Comparison of ENCODE assay signal across 14 cellular contexts in genomic region chr6:44057238-44057930, GRCh38.
DNase-seq lines count a peak whose midpoint lies in the region; ATAC-seq, FAIRE-seq and TF ChIP-seq lines count a peak whose summit lies in the region.
"Had no signal": no experiment of that assay in that cellular context is flagged by ENCODE, and none has a peak within 500 bp of the region (broad histone marks: within the 10 kb centered on the region; RNA-seq: fewer than 3 reads in every experiment).

No MANE protein-coding gene starts in this region.

- POLR2A ChIA-PET in A549 (lab: Yijun Ruan, JAX) (interaction anchor here (1.4 to 2.1 kb wide), 2 partner anchors 15 to 287 kb away, joined by 8 to 10 read pairs; partner anchors contain the start of gene VEGFA), PC-3 (lab: Charles Lee; ENCODE audit: unreplicated experiment) (interaction anchor here (0.6 kb wide), 1 partner anchor 287 kb away, joined by 3 read pairs; no protein-coding TSS in a partner anchor), endothelial cell of umbilical vein (lab: Charles Lee) (no interaction called here)

- H2BK5ac ChIP-seq in neuronal stem cell (ENCODE audit: low read length), result peak overlapping the region; percentile 34

- H3K27me3 ChIP-seq in PC-3 (ENCODE audit: low read length), result no peaks in the 10 kb centered on the region
- no peaks in the 10 kb centered on the region for H3K27me3 ChIP-seq in endothelial cell of umbilical vein (ENCODE audit: control insufficient read depth in 2 of 2, insufficient read depth in 2 of 2, low read length in 2 of 2)
- peaks cover 0 to 2% (median 0%) of the 10 kb centered on the region in 3 experiments for H3K27me3 ChIP-seq in neuronal stem cell (ENCODE audit: control insufficient read depth in 3 of 3, insufficient read depth in 3 of 3, low read depth in 1 of 3, low read length in 3 of 3)
- H3K27me3 ChIP-seq: BE2C had no signal

- ATAC-seq in A549 (0 out of 6 replicates have a peak, but pooled peaks of 1 of the 2 experiments have one; percentile 5), PC-3 (no peak), GM18907 (IDR thresholded peaks at IDR 0.05; ENCODE audit: unreplicated experiment) (no peak)
- ATAC-seq: stimulated activated effector memory CD8-positive, alpha-beta T cell treated with anti-CD3 and anti-CD28 coated beads, Interleukin-12 subunit alpha, Interleukin-12 subunit beta, amount 100 ng/mL, for 72 hours had no signal

- no peak overlapping the region for H2AFZ ChIP-seq in PC-3 (ENCODE audit: low read length)
- H2AFZ ChIP-seq in endothelial cell of umbilical vein (ENCODE audit: low read depth, low read length), result peak overlapping the region; percentile 8
- H2AFZ ChIP-seq in neuronal stem cell (ENCODE audit: low read length), result no peak overlapping the region

- H3K9ac ChIP-seq in PC-3 (ENCODE audit: low read length), result peak overlapping the region; percentile 72
- H3K9ac ChIP-seq in endothelial cell of umbilical vein (replicated peaks; ENCODE audit: extremely low read depth, insufficient read depth, low read length), result no peak overlapping the region
- H3K9ac ChIP-seq in neuronal stem cell (ENCODE audit: low read depth, low read length, poor library complexity), result no peak overlapping the region

- BruUV-seq in PC-3 (replicated peaks; lab: Mats Ljungman, UMichigan), result no TSS peak
- BruUV-seq in endothelial cell of umbilical vein (replicated peaks; lab: Mats Ljungman, UMichigan), result no TSS peak

- no peak overlapping the region for H4K91ac ChIP-seq in neuronal stem cell (ENCODE audit: low read depth, low read length, poor library complexity)

- dilution Hi-C loops in endothelial cell of umbilical vein (cut with MboI; ENCODE audit: extremely low pct_ligation_motif_present, low sequenced_read_pairs), result no loop called here

- H4K20me1 ChIP-seq in PC-3 (ENCODE audit: low read length) (no peaks in the 10 kb centered on the region), endothelial cell of umbilical vein (replicated peaks; ENCODE audit: control insufficient read depth, extremely low read depth, insufficient read depth, low read length) (no peaks in the 10 kb centered on the region)

- H3K36me3 ChIP-seq in PC-3 (ENCODE audit: low read depth, low read length) (no peaks in the 10 kb centered on the region), endothelial cell of umbilical vein (ENCODE audit: control insufficient read depth in 2 of 2, extremely low read depth in 1 of 2, insufficient read depth in 2 of 2, low read length in 2 of 2) (no peaks in the 10 kb centered on the region), neuronal stem cell (replicated peaks in 1 of 2; ENCODE audit: control insufficient read depth in 2 of 2, insufficient read depth in 2 of 2, low read length in 2 of 2) (no peaks in the 10 kb centered on the region)
- H3K36me3 ChIP-seq: BE2C had no signal

- peak overlapping the region; percentile 73 for H3K4me2 ChIP-seq in A549
- no peak overlapping the region for H3K4me2 ChIP-seq in PC-3 (ENCODE audit: low read length)
- no peak overlapping the region for H3K4me2 ChIP-seq in endothelial cell of umbilical vein (ENCODE audit: insufficient read depth, low read length)
- no peak overlapping the region for H3K4me2 ChIP-seq in neuronal stem cell (ENCODE audit: insufficient read depth, low read length, poor library complexity, severe bottlenecking)

- H3K79me2 ChIP-seq in PC-3 (ENCODE audit: low read length) (no peaks in the 10 kb centered on the region), endothelial cell of umbilical vein (ENCODE audit: control insufficient read depth, insufficient read depth, low read length) (no peaks in the 10 kb centered on the region)

- no peak overlapping the region for H2BK120ac ChIP-seq in neuronal stem cell (ENCODE audit: low read depth, low read length)

- H2AK5ac ChIP-seq in neuronal stem cell (ENCODE audit: low read depth, low read length), result peak overlapping the region; percentile 34

- WGBS in A549 (ENCODE audit: missing lambda C conversion rate), result 76% methylated on average over 4 of the region's 4 CpGs
- WGBS in neuronal stem cell (ENCODE audit: extremely low coverage in 2 of 2, insufficient read length in 2 of 2, insufficient replicate concordance in 1 of 2), 2 donors, result no CpG with 5 or more reads among the region's 4 CpGs

- no peak overlapping the region for H2BK12ac ChIP-seq in neuronal stem cell (ENCODE audit: low read length)

- TF ChIP-seq POLR2A in A549 (IDR thresholded peaks at IDR 0.05; ENCODE audit: low read length), result no peak
- TF ChIP-seq POLR2A in endothelial cell of umbilical vein (IDR thresholded peaks at IDR 0.05; ENCODE audit: low read depth, low read length), result no peak

- H4K8ac ChIP-seq in neuronal stem cell (ENCODE audit: low read depth, low read length), result no peak overlapping the region

- no peak for TF ChIP-seq EP300 in A549 (IDR thresholded peaks at IDR 0.05)

- no peaks in the 10 kb centered on the region for H3K79me1 ChIP-seq in neuronal stem cell (ENCODE audit: low read depth, low read length)

- no peak overlapping the region for H3K4ac ChIP-seq in neuronal stem cell (ENCODE audit: low read length)

- intact Hi-C loops in PC-3 (cut with micrococcal nuclease) (loop anchor here (5.0 kb wide), 1 partner anchor 85 kb away; no protein-coding TSS in a partner anchor), endothelial cell of umbilical vein (cut with micrococcal nuclease) (loop anchor here (5.0 kb wide), 2 partner anchors 55 to 285 kb away; partner anchors contain the start of gene VEGFA)

- no peak for TF ChIP-seq RAD21 in A549 (conservative IDR thresholded peaks at IDR 0.05 in 1 of 2, IDR thresholded peaks at IDR 0.05 in 1 of 2)

- no peaks in the 10 kb centered on the region for H3K9me2 ChIP-seq in PC-3 (replicated peaks; ENCODE audit: low read length)

- CTCF ChIA-PET in A549 (lab: Yijun Ruan, JAX), result interaction anchor here (1.0 to 5.7 kb wide), 9 partner anchors 10 to 288 kb away, joined by 3 to 49 read pairs (median 5); partner anchors contain the start of gene VEGFA
- CTCF ChIA-PET in PC-3 (lab: Charles Lee), result interaction anchor here (0.5 to 1.2 kb wide), 3 partner anchors 17 to 1827 kb away, joined by 3 to 8 read pairs (median 4); no protein-coding TSS in a partner anchor
- CTCF ChIA-PET in endothelial cell of umbilical vein (lab: Charles Lee), result interaction anchor here (1.0 to 2.3 kb wide), 6 partner anchors 14 to 283 kb away, joined by 3 to 13 read pairs (median 4); no protein-coding TSS in a partner anchor

- peak overlapping the region; percentile 26 for H3K23ac ChIP-seq in neuronal stem cell (ENCODE audit: low read depth, low read length, poor library complexity)

- no peak overlapping the region for H3K14ac ChIP-seq in neuronal stem cell (ENCODE audit: low read length)

- H3K4me3 ChIP-seq in A549, result no peak overlapping the region
- no peak overlapping the region for H3K4me3 ChIP-seq in PC-3 (ENCODE audit: low read length)
- no peak overlapping the region for H3K4me3 ChIP-seq in endothelial cell of umbilical vein (replicated peaks in 1 of 3; ENCODE audit: insufficient read depth in 1 of 3, low read depth in 1 of 3, low read length in 3 of 3)
- H3K4me3 ChIP-seq in neuronal stem cell (ENCODE audit: low read length in 2 of 2), result no peak overlapping the region

- no peaks in the 10 kb centered on the region for H3F3A ChIP-seq in PC-3 (ENCODE audit: low read length, unreplicated experiment)

- H3K9me1 ChIP-seq in endothelial cell of umbilical vein (replicated peaks; ENCODE audit: control insufficient read depth, extremely low read depth, insufficient read depth, low read length), result no peaks in the 10 kb centered on the region

- H3K9me3 ChIP-seq in A549 (peaks cover 17% of the 10 kb centered on the region), PC-3 (ENCODE audit: low read length) (no peaks in the 10 kb centered on the region), endothelial cell of umbilical vein (replicated peaks; ENCODE audit: control insufficient read depth, insufficient read depth, low read length) (no peaks in the 10 kb centered on the region), neuronal stem cell (replicated peaks in 1 of 2; ENCODE audit: control insufficient read depth in 2 of 2, insufficient read depth in 1 of 2, low read depth in 1 of 2, low read length in 2 of 2) (peaks cover 0 to 5% of the 10 kb centered on the region in 2 donors)
- H3K9me3 ChIP-seq: BE2C had no signal

- H3K4me1 ChIP-seq in A549 (peaks cover 83% of the 10 kb centered on the region), PC-3 (ENCODE audit: insufficient read depth, low read length) (peaks cover 71% of the 10 kb centered on the region), endothelial cell of umbilical vein (ENCODE audit: control insufficient read depth, extremely low read depth, insufficient read depth, low read length) (peaks cover 47% of the 10 kb centered on the region), neuronal stem cell (ENCODE audit: control insufficient read depth in 2 of 2, insufficient read depth in 1 of 2, low read depth in 1 of 2, low read length in 2 of 2) (peaks cover 2 to 5% of the 10 kb centered on the region in 2 donors)

- no peak overlapping the region for H2BK15ac ChIP-seq in neuronal stem cell (ENCODE audit: low read length)

- no peak for FAIRE-seq in A549 (lab: Jason Lieb, UNC)
- peak; percentile 74 for FAIRE-seq in endothelial cell of umbilical vein (lab: Jason Lieb, UNC)

- TF ChIP-seq CTCF in A549 (IDR thresholded peaks at IDR 0.05) (no peak), PC-3 (conservative IDR thresholded peaks at IDR 0.05; ENCODE audit: low read depth, low read length) (no peak), endothelial cell of umbilical vein (IDR thresholded peaks at IDR 0.05; ENCODE audit: extremely low read depth in 1 of 2, insufficient read depth in 1 of 2, low read depth in 1 of 2, low read length in 2 of 2) (no peak)

- H3K27ac ChIP-seq in A549 (peak overlapping the region; percentile 97 to 98), PC-3 (ENCODE audit: low read length) (peak overlapping the region; percentile 97), endothelial cell of umbilical vein (ENCODE audit: insufficient read depth, low read depth, low read length) (peak overlapping the region; percentile 93), neuronal stem cell (replicated peaks; ENCODE audit: low read length) (no peak overlapping the region)

- no peak for DNase-seq in A549 (ENCODE audit: low read depth in 1 of 2, low spot score in 1 of 2)
- no peak for DNase-seq in PC-3
- DNase-seq in endothelial cell of umbilical vein (ENCODE audit: low read depth, low spot score), result no peak
- no peak for DNase-seq in neuronal stem cell (ENCODE audit: low spot score)
- DNase-seq in NCI-H226, result no peak
- no peak for DNase-seq in GDM1 (lab: John Stamatoyannopoulos, UW)
- DNase-seq in SIG-M5 treated with dmso at 0.1 percent for 504 hours (lab: John Stamatoyannopoulos, UW; ENCODE audit: unreplicated experiment), result no peak
- DNase-seq: effector memory CD4-positive, alpha-beta T cell; KBM-7; natural killer cell; NCI-H2029 treated with DMSO at 0.1 percent for 48 hours had no signal

- H3K18ac ChIP-seq in neuronal stem cell (ENCODE audit: low read length), result no peak overlapping the region

TF ChIP-seq in A549, 52 proteins besides CTCF, POLR2A, EP300 and RAD21 (continues in another document):
- TF ChIP-seq HOXA7 (CRISPR knock-in tag; IDR thresholded peaks at IDR 0.05) (no peak), ZFP36 (IDR thresholded peaks at IDR 0.05; ENCODE audit: borderline replicate concordance, partially characterized antibody) (peak; percentile 43)

TF ChIP-seq in endothelial cell of umbilical vein, 7 proteins besides CTCF, POLR2A, EP300 and RAD21 (continues in another document):
- no peak for TF ChIP-seq FOS (IDR thresholded peaks at IDR 0.05; ENCODE audit: borderline replicate concordance, insufficient read depth, low read length)
